Comparison of ENCODE assay signal across 8 cellular contexts in genomic region chr1:33472349-33472980, GRCh38. TPM values are rescaled to one million over a fixed set of nuclear protein-coding genes. Genes with fewer than 3 reads are reported as not detected.
DNase-seq lines count a peak whose midpoint lies in the region; ATAC-seq, FAIRE-seq and TF ChIP-seq lines count a peak whose summit lies in the region.

Gene ZSCAN20 (plus strand): TSS chr1:33472645. CDS start chr1:33479289, 6,644 bp downstream.

- H3K4me1 ChIP-seq in H1 (replicated peaks in 1 of 4; ENCODE audit: control insufficient read depth in 3 of 4, insufficient read depth in 4 of 4, low read length in 3 of 4), result peaks cover 0 to 7% (median 2%) of the 10 kb centered on the region in 4 experiments; a peak in 3 of 7 replicates

- peak within 1 kb of the TSS; percentile 22 for H4K91ac ChIP-seq in H1 (replicated peaks; ENCODE audit: insufficient read length, low read length)

- no peak within 1 kb of the TSS for H2BK20ac ChIP-seq in H1 (ENCODE audit: low read length)

- TF ChIP-seq CTCF in H1 (IDR thresholded peaks at IDR 0.05; ENCODE audit: control extremely low read depth in 1 of 3, insufficient read depth in 1 of 3, low read depth in 1 of 3, low read length in 3 of 3), result 0 out of 4 replicates have a peak, but pooled peaks of 1 of the 3 experiments have one; percentile 2

- H2AFZ ChIP-seq in H1 (ENCODE audit: low read length), result peak within 1 kb of the TSS; percentile 47

- peaks cover 19% of the 10 kb centered on the region for H3K4me1 Mint-ChIP-seq in memory B cell

- H4K20me1 ChIP-seq in H1 (replicated peaks in 1 of 2; ENCODE audit: control insufficient read depth in 1 of 2, insufficient read depth in 2 of 2, low read length in 2 of 2), result no peaks in the 10 kb centered on the region

- no peaks in the 10 kb centered on the region for H3K36me3 ChIP-seq in H1 (ENCODE audit: control insufficient read depth in 2 of 4, insufficient read depth in 4 of 4, low read length in 3 of 4)

- H3K4me3 Mint-ChIP-seq in memory B cell, result peak within 1 kb of the TSS; percentile 88

- H3K9me3 ChIP-seq in H1 (ENCODE audit: insufficient read depth in 2 of 2, low read depth in 1 of 2, low read length in 1 of 2), result no peaks in the 10 kb centered on the region

- POLR2A ChIA-PET in H1 (lab: Charles Lee; ENCODE audit: partially characterized antibody), result no interaction called here

- no peaks in the 10 kb centered on the region for H3K9me3 Mint-ChIP-seq in memory B cell

- peak within 1 kb of the TSS; percentile 51 to 73 (median 65) for H3K4me3 ChIP-seq in H1 (ENCODE audit: extremely low read depth in 1 of 4, insufficient read depth in 2 of 4, low read depth in 3 of 4, low read length in 4 of 4)

- peak; percentile 85 for ATAC-seq in GM21360 (IDR thresholded peaks at IDR 0.05; ENCODE audit: unreplicated experiment)
- peak; percentile 93 for ATAC-seq in memory B cell (ENCODE audit: low read depth)

- H4K8ac ChIP-seq in H1 (ENCODE audit: extremely low read depth, insufficient read depth, low read length), result peak within 1 kb of the TSS; percentile 51; the same call in 1 of the 2 replicates

- H3K4ac ChIP-seq in H1 (replicated peaks; ENCODE audit: insufficient read length, low read depth, low read length), result no peak within 1 kb of the TSS

- H3K18ac ChIP-seq in H1 (ENCODE audit: extremely low read depth, low read length), result peak within 1 kb of the TSS; percentile 51; the same call in 1 of the 2 replicates

- peak within 1 kb of the TSS; percentile 68 to 77 for H3K4me2 ChIP-seq in H1 (ENCODE audit: insufficient read depth in 1 of 2, low read depth in 2 of 2, low read length in 2 of 2)

- no peak within 1 kb of the TSS for H2BK12ac ChIP-seq in H1 (ENCODE audit: low read depth, low read length)

- no peak within 1 kb of the TSS for H2AK5ac ChIP-seq in H1 (ENCODE audit: low read depth, low read length)

- TF ChIP-seq POLR2A in H1 (IDR thresholded peaks at IDR 0.05; ENCODE audit: control extremely low read depth in 1 of 2, low read depth in 2 of 2, low read length in 2 of 2), result peak in 1 of 2 experiments; percentile 36; a peak in 1 of 3 replicates

- peak; percentile 58 for FAIRE-seq in H1 (lab: Jason Lieb, UNC)

- H3K9ac ChIP-seq in H1 (replicated peaks in 1 of 4; ENCODE audit: extremely low read depth in 1 of 4, low read depth in 3 of 4, low read length in 3 of 4), result peak within 1 kb of the TSS in 1 of 4 experiments; percentile 53; a peak in 2 of 7 replicates

- no peaks in the 10 kb centered on the region for H3K79me2 ChIP-seq in H1 (ENCODE audit: control insufficient read depth in 1 of 2, insufficient read depth in 2 of 2, low read length in 2 of 2)

- no peak within 1 kb of the TSS for H2BK120ac ChIP-seq in H1 (replicated peaks; ENCODE audit: low read depth, low read length)

- no peak within 1 kb of the TSS for H3K14ac ChIP-seq in H1 (ENCODE audit: insufficient read length)

- H3K23me2 ChIP-seq in H1 (ENCODE audit: low read depth, low read length), result peaks cover 3% of the 10 kb centered on the region; the same call in 1 of the 2 replicates

- H3K56ac ChIP-seq in H1 (replicated peaks; ENCODE audit: insufficient read length, low read depth, low read length), result no peak within 1 kb of the TSS

- no peak within 1 kb of the TSS for H2BK5ac ChIP-seq in H1 (ENCODE audit: low read depth, low read length)

- WGBS in H1 (ENCODE audit: extremely low coverage in 1 of 2, insufficient coverage in 1 of 2, insufficient read length in 1 of 2, insufficient replicate concordance in 2 of 2, low coverage in 1 of 2, low lambda C conversion rate in 2 of 2, missing lambda C conversion rate in 1 of 2), 2 experiments, result 5% methylated on average over 34 of the region's 37 CpGs; no CpG with 5 or more reads in 1 of the 2 experiments

- no peak within 1 kb of the TSS for H2BK15ac ChIP-seq in H1 (ENCODE audit: low read length)

- DNase-seq in COLO668 (lab: John Stamatoyannopoulos, UW; ENCODE audit: unreplicated experiment), result peak; percentile 100
- DNase-seq in HT-29 (ENCODE audit: low spot score), result peak; percentile 95
- DNase-seq in NOMO-1 (lab: John Stamatoyannopoulos, UW; ENCODE audit: unreplicated experiment in 2 of 2), result peak; percentile 95 to 97
- DNase-seq in activated CD8-positive, alpha-beta memory T cell treated with anti-CD3 and anti-CD28 coated beads for 48 hours (ENCODE audit: low read depth in 2 of 3, low spot score in 2 of 3), result peak; percentile 62 to 82 (median 75)
- peak; percentile 93 to 94 for DNase-seq in H1 (ENCODE audit: low read depth in 1 of 2, low spot score in 2 of 2)
- peak; percentile 53 to 58 for DNase-seq in memory B cell (ENCODE audit: low spot score in 2 of 2)
- peak; percentile 70 for DNase-seq in stimulated activated CD8-positive, alpha-beta memory T cell treated with anti-CD3 and anti-CD28 coated beads, Interleukin-12 subunit alpha, Interleukin-12 subunit beta, amount 100 ng/mL, for 1 hour (ENCODE audit: low read depth)

- CTCF ChIA-PET in H1 (lab: Charles Lee; ENCODE audit: partially characterized antibody), result interaction anchor here (0.6 to 7.3 kb wide), 14 partner anchors 9 to 352 kb away, joined by 3 to 76 read pairs (median 6); no protein-coding TSS in a partner anchor

- no peaks in the 10 kb centered on the region for H3K27me3 Mint-ChIP-seq in memory B cell

- H3K36me3 Mint-ChIP-seq in memory B cell, result no peaks in the 10 kb centered on the region

- peak within 1 kb of the TSS; percentile 63 for H4K5ac ChIP-seq in H1 (ENCODE audit: insufficient read length, low read depth, low read length)

- no peak within 1 kb of the TSS for H3K23ac ChIP-seq in H1 (ENCODE audit: insufficient read length)

- TF ChIP-seq RAD21 in H1 (IDR thresholded peaks at IDR 0.05 in 1 of 2, conservative IDR thresholded peaks at IDR 0.05 in 1 of 2; ENCODE audit: low read depth in 2 of 2, low read length in 2 of 2), result no peak

- no peaks in the 10 kb centered on the region for H3K27me3 ChIP-seq in H1 (replicated peaks in 1 of 4; ENCODE audit: control insufficient read depth in 3 of 4, extremely low read depth in 1 of 4, insufficient read depth in 3 of 4, low read length in 3 of 4)

- no peaks in the 10 kb centered on the region for H3K79me1 ChIP-seq in H1 (ENCODE audit: low read depth, low read length)

- no peak for TF ChIP-seq EP300 in H1 (IDR thresholded peaks at IDR 0.05; ENCODE audit: borderline replicate concordance in 1 of 2, low read depth in 2 of 2, low read length in 2 of 2)

- peak within 1 kb of the TSS; percentile 10 for H3K27ac Mint-ChIP-seq in memory B cell

- no peak within 1 kb of the TSS for H3K27ac ChIP-seq in H1 (ENCODE audit: low read depth, low read length)

TF ChIP-seq in H1, 55 proteins besides CTCF, POLR2A, EP300 and RAD21 (continues in another document):
- TF ChIP-seq SIRT6 (IDR thresholded peaks at IDR 0.05; ENCODE audit: low read length) (no peak), SIX5 (IDR thresholded peaks at IDR 0.05; ENCODE audit: low read depth, low read length) (peak; percentile 63), ATF3 (IDR thresholded peaks at IDR 0.05; ENCODE audit: insufficient read depth, low read depth, low read length) (no peak), SP2 (IDR thresholded peaks at IDR 0.05; ENCODE audit: low read length) (peak; percentile 67), USF2 (IDR thresholded peaks at IDR 0.05; ENCODE audit: low read length) (no peak), KDM1A (IDR thresholded peaks at IDR 0.05; ENCODE audit: borderline replicate concordance, low read length) (no peak), TAF7 (optimal IDR thresholded peaks at IDR 0.05; ENCODE audit: borderline replicate concordance, low read depth, low read length) (peak; percentile 37), SAP30 (IDR thresholded peaks at IDR 0.05; ENCODE audit: insufficient read depth, insufficient replicate concordance, low read length) (no peak), CHD1 (IDR thresholded peaks at IDR 0.05; ENCODE audit: low read depth, low read length) (no peak), TBP (IDR thresholded peaks at IDR 0.05; ENCODE audit: low read depth, low read length) (no peak), SUZ12 (IDR thresholded peaks at IDR 0.05; ENCODE audit: low read length) (no peak), HDAC2 (IDR thresholded peaks at IDR 0.05; ENCODE audit: borderline replicate concordance in 1 of 2, low read depth in 2 of 2, low read length in 2 of 2) (no peak), CTBP2 (IDR thresholded peaks at IDR 0.05; ENCODE audit: borderline replicate concordance, insufficient read depth, insufficient read length, low read length) (no peak), CBX8 (IDR thresholded peaks at IDR 0.05; ENCODE audit: borderline replicate concordance, low read depth, low read length) (no peak), SP4 (IDR thresholded peaks at IDR 0.05; ENCODE audit: low read length) (peak; percentile 83), HDAC6 (IDR thresholded peaks at IDR 0.05; ENCODE audit: low read depth, low read length) (no peak), FOSL1 (IDR thresholded peaks at IDR 0.05; ENCODE audit: insufficient read depth, low read depth, low read length) (no peak)
- TF ChIP-seq, protein P1, sequence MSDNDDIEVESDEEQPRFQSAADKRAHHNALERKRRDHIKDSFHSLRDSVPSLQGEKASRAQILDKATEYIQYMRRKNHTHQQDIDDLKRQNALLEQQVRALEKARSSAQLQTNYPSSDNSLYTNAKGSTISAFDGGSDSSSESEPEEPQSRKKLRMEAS (IDR thresholded peaks at IDR 0.05), result 0 out of 2 replicates have a peak, but pooled peaks have one; percentile 26

RNA-seq across cellular contexts. Expression of gene ZSCAN20, which starts in this region (rescaled TPM):
- 4.2 and 4.3 TPM in 2 replicates for total RNA-seq in HT-29 (2014; rRNA removed; shearing (Covaris generic))
- total RNA-seq in H1 (2021; fragmentation: NEBNext Ultra II Directional; extraction: Animal tissue kit (Norgen Biotek cat#: 25700)), result 3.4 and 3.7 TPM in 2 replicates
- polyA plus RNA-seq in H1 (2011; rRNA removed), result 0.70 and 0.93 TPM in 2 replicates
- polyA plus RNA-seq in H1 (2011; cell fraction: cytosol; rRNA removed), result 1.2 TPM
- polyA plus RNA-seq in H1 (2011; cell fraction: nucleus; rRNA removed), result 1.3 TPM
- polyA plus RNA-seq in H1 (2012, experiment 1 of 2), result 1.5 to 1.9 TPM (median 1.8 TPM) in 4 replicates
- polyA plus RNA-seq in H1 (2012, experiment 2 of 2), result 0.16 TPM
- 1.0 TPM for polyA plus RNA-seq in H1 (2013, experiment 1 of 2)
- polyA plus RNA-seq in H1 (2013, experiment 2 of 2), result 0.88 TPM
- polyA minus RNA-seq in H1 (2011; rRNA and poly(A)+ RNA removed), result 5.1 and 5.3 TPM in 2 replicates
- 3.2 TPM for polyA minus RNA-seq in H1 (2011; cell fraction: cytosol; rRNA and poly(A)+ RNA removed)
- 3.4 TPM for polyA minus RNA-seq in H1 (2011; cell fraction: nucleus; rRNA and poly(A)+ RNA removed)
